ENCODE assay signal across 20 cellular contexts in genomic region chr9:2725929-2726328, GRCh38. TPM values are rescaled to one million over a fixed set of nuclear protein-coding genes. Genes with fewer than 3 reads are reported as not detected.
DNase-seq lines count a peak whose midpoint lies in the region; ATAC-seq, FAIRE-seq and TF ChIP-seq lines count a peak whose summit lies in the region.
"Had no signal": no experiment of that assay in that cellular context is flagged by ENCODE, and none has a peak within 500 bp of the region (broad histone marks: within the 10 kb centered on the region; RNA-seq: fewer than 3 reads in every experiment).

No MANE protein-coding gene starts in this region.

- no peaks in the 10 kb centered on the region for H3K27me3 ChIP-seq in astrocyte (ENCODE audit: insufficient read depth, low read length)
- H3K27me3 ChIP-seq in left lung, result no peaks in the 10 kb centered on the region
- no peaks in the 10 kb centered on the region for H3K27me3 ChIP-seq in spleen (replicated peaks in 1 of 7)
- H3K27me3 ChIP-seq: BLaER1 had no signal

- intact Hi-C loops in left lung (cut with DNase I) (no loop called here), spleen (cut with DNase I; ENCODE audit: low total_unique reads) (no loop called here)

- no peaks in the 10 kb centered on the region for H3K27me3 Mint-ChIP-seq in astrocyte (ENCODE audit: low read depth, unreplicated experiment)

- H3K9ac ChIP-seq in astrocyte (ENCODE audit: low read length), result no peak overlapping the region
- H3K9ac ChIP-seq: BLaER1 had no signal

- no peaks in the 10 kb centered on the region for H3K36me3 Mint-ChIP-seq in astrocyte (ENCODE audit: low read depth, unreplicated experiment)

- no peaks in the 10 kb centered on the region for H3K9me3 Mint-ChIP-seq in astrocyte (ENCODE audit: unreplicated experiment)
- H3K9me3 Mint-ChIP-seq: CD8-positive, alpha-beta T cell had no signal

- H3K79me2 ChIP-seq in astrocyte (ENCODE audit: insufficient read depth, low read length), result no peaks in the 10 kb centered on the region

- no peak overlapping the region for H3K4me2 ChIP-seq in astrocyte (ENCODE audit: low read length)
- H3K4me2 ChIP-seq: BLaER1 had no signal

- H3K4me1 ChIP-seq in astrocyte (ENCODE audit: insufficient read depth, low read length), result peaks cover 11% of the 10 kb centered on the region
- H3K4me1 ChIP-seq in left lung, result no peaks in the 10 kb centered on the region
- peaks cover 0 to 16% (median 7%) of the 10 kb centered on the region in 6 donors for H3K4me1 ChIP-seq in spleen

- ATAC-seq in left lung (peak; percentile 22), GM18858 (IDR thresholded peaks at IDR 0.05; ENCODE audit: unreplicated experiment) (no peak), GM21528 (IDR thresholded peaks at IDR 0.05; ENCODE audit: low FRiP score, unreplicated experiment) (no peak), GM19467 (IDR thresholded peaks at IDR 0.05; ENCODE audit: unreplicated experiment) (no peak)
- ATAC-seq: CD8-positive, alpha-beta T cell had no signal

- H3K4me1 Mint-ChIP-seq in astrocyte (ENCODE audit: low read depth, unreplicated experiment), result peaks cover 41% of the 10 kb centered on the region

- H3K4me3 Mint-ChIP-seq in astrocyte (ENCODE audit: unreplicated experiment), result no peak overlapping the region
- H3K4me3 Mint-ChIP-seq: CD8-positive, alpha-beta T cell had no signal

- TF ChIP-seq CTCF in AG10803 (conservative IDR thresholded peaks at IDR 0.05; ENCODE audit: low read length) (no peak), astrocyte (IDR thresholded peaks at IDR 0.05; ENCODE audit: insufficient read depth, low read depth, low read length) (no peak), left lung (IDR thresholded peaks at IDR 0.05) (no peak), spleen (IDR thresholded peaks at IDR 0.05 in 8 of 11, conservative IDR thresholded peaks at IDR 0.05 in 3 of 11) (no peak)

- no peak overlapping the region for H3K27ac Mint-ChIP-seq in astrocyte (ENCODE audit: unreplicated experiment)
- H3K27ac Mint-ChIP-seq: CD8-positive, alpha-beta T cell had no signal

- H3K9me3 ChIP-seq in astrocyte (ENCODE audit: insufficient read depth, low read depth, low read length) (no peaks in the 10 kb centered on the region), left lung (no peaks in the 10 kb centered on the region), spleen (no peaks in the 10 kb centered on the region)
- H3K9me3 ChIP-seq: BLaER1 had no signal

- H3K27ac ChIP-seq in astrocyte (ENCODE audit: low read depth, low read length), result no peak overlapping the region
- no peak overlapping the region for H3K27ac ChIP-seq in left lung
- H3K27ac ChIP-seq in spleen, result peak overlapping the region in 5 of 8 donors; percentile 36 to 69 (median 56)
- H3K27ac ChIP-seq: BLaER1 had no signal

- no peaks in the 10 kb centered on the region for H3K36me3 ChIP-seq in astrocyte (ENCODE audit: insufficient read depth, low read length)
- no peaks in the 10 kb centered on the region for H3K36me3 ChIP-seq in left lung
- H3K36me3 ChIP-seq in spleen, result no peaks in the 10 kb centered on the region
- H3K36me3 ChIP-seq: BLaER1 had no signal

- DNase-seq in AG10803 (ENCODE audit: low read depth) (peak; percentile 67), astrocyte (ENCODE audit: low read depth) (peak; percentile 45), left lung (no peak), spleen (no peak), DMS 273 treated with DMSO at 0.1 percent for 48 hours (lab: John Stamatoyannopoulos, UW) (no peak)
- DNase-seq: CD8-positive, alpha-beta T cell; DMS79; Karpas-422; MM.1S; NCI-H1092 treated with DMSO at 0.1 percent for 48 hours; NCI-H2107; NCI-H524 treated with DMSO at 0.1 percent for 48 hours; SHP77 had no signal

- H2AFZ ChIP-seq in astrocyte (ENCODE audit: low read depth, low read length), result no peak overlapping the region

- no peak overlapping the region for H3K4me3 ChIP-seq in AG10803 (ENCODE audit: low read length)
- no peak overlapping the region for H3K4me3 ChIP-seq in astrocyte (ENCODE audit: insufficient read depth, low read depth, low read length)
- H3K4me3 ChIP-seq in left lung, result no peak overlapping the region
- H3K4me3 ChIP-seq in spleen, result no peak overlapping the region
- H3K4me3 ChIP-seq: BLaER1 had no signal

- H4K20me1 ChIP-seq in astrocyte (ENCODE audit: insufficient read depth, low read length), result no peaks in the 10 kb centered on the region
- H4K20me1 ChIP-seq: BLaER1 had no signal

- WGBS in spleen, 5 donors, result 73 to 85% (median 78%) methylated on average over 3 of the region's 3 CpGs

- TF ChIP-seq POLR2A in spleen (IDR thresholded peaks at IDR 0.05), result no peak

- FAIRE-seq in astrocyte (lab: Jason Lieb, UNC), result no peak
- FAIRE-seq: H1 had no signal

RNA-seq across cellular contexts. Expression of gene KCNV2, which starts 8.6 kb away (rescaled TPM):
- not detected in 2 replicates for total RNA-seq in astrocyte
- not detected for total RNA-seq in left lung
- total RNA-seq in spleen, result not detected
- not detected for polyA plus RNA-seq in spleen
- total RNA-seq: A172; CD8-positive, alpha-beta T cell; G401; H1 had no signal
- polyA plus RNA-seq: H1 had no signal

Comparison
In these comparisons a context has a peak if more than half of its experiments do, and no peak if none do; other contexts are left out.
1. DNase-seq: peak in AG10803 (single experiment) and astrocyte (single experiment); none in left lung (0 of 2), spleen (single experiment) and DMS 273 treated with DMSO at 0.1 percent for 48 hours (single experiment).
2. H3K27ac ChIP-seq: peak in spleen (5 of 8); none in astrocyte (single experiment) and left lung (0 of 2).